ENCODE assay signal across 17 cellular contexts in the genomic region with DNA sequence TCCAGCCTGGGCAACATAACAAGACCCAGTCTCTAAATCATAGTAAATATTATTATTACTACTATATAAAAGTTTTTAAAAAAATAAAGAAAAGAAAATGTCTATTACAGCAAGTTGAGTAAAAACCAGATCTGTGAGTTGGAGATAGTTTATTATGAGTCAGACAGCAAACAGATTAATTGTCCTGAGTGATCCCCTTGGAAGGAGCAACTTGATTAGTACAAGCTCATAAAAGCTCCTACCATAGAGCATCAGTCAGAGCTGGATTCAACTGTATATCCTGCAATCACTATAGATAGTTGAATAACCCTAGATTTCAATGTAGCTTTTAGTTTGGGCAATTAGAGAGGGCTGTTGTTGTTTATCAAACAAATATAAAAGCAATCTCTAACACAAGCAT.
DNase-seq lines count a peak whose midpoint lies in the region; ATAC-seq and TF ChIP-seq lines count a peak whose summit lies in the region.
"Had no signal": no experiment of that assay in that cellular context is flagged by ENCODE, and none has a peak within 500 bp of the region (broad histone marks: within the 10 kb centered on the region; RNA-seq: fewer than 3 reads in every experiment).

No MANE protein-coding gene starts in this region.

- no peak overlapping the region for H3K4me3 Mint-ChIP-seq in GM23338
- H3K4me3 Mint-ChIP-seq in stimulated activated naive B cell treated with anti-CD40 and anti-IgM and Interleukin-4, amounts not matched to agents 10 μg/mL and 1 μg/mL and 100 μg/mL, for 72 hours, result no peak overlapping the region
- H3K4me3 Mint-ChIP-seq: B cell; CD8-positive, alpha-beta T cell; H9 had no signal

- H3K4me1 ChIP-seq in GM23338 (ENCODE audit: insufficient read depth), result peaks cover 13% of the 10 kb centered on the region
- H3K4me1 ChIP-seq: BLaER1 treated with 17β-estradiol and CSF1 and Interleukin-3, amounts not matched to agents 10 nM and 100 nM had no signal

- ATAC-seq in GM23338, result no peak
- ATAC-seq in stimulated activated naive B cell treated with anti-CD40 and anti-IgM and Interleukin-4, amounts not matched to agents 10 μg/mL and 1 μg/mL and 100 μg/mL, for 72 hours (replicated peaks), result no peak
- ATAC-seq: CD8-positive, alpha-beta T cell had no signal

- H3K9me2 ChIP-seq in GM23338 (ENCODE audit: insufficient read depth), result peaks cover 9% of the 10 kb centered on the region

- H3K27me3 ChIP-seq in GM23338 (ENCODE audit: insufficient read depth) (no peaks in the 10 kb centered on the region; the same call in 1 of the 2 replicates), MG63 (no peaks in the 10 kb centered on the region)
- H3K27me3 ChIP-seq: BLaER1 treated with 17β-estradiol and CSF1 and Interleukin-3, amounts not matched to agents 10 nM and 100 nM had no signal

- peak overlapping the region; percentile 8; the same call in 1 of the 2 replicates for H2AFZ ChIP-seq in GM23338

- no peak for TF ChIP-seq CTCF in GM23338 (conservative IDR thresholded peaks at IDR 0.05; ENCODE audit: low read depth in 2 of 2)

- H3K4me3 ChIP-seq in GM23338 (no peak overlapping the region), MG63 (no peak overlapping the region)
- H3K4me3 ChIP-seq: BLaER1 treated with 17β-estradiol and CSF1 and Interleukin-3, amounts not matched to agents 10 nM and 100 nM had no signal

- no peak overlapping the region for H3K27ac Mint-ChIP-seq in GM23338
- H3K27ac Mint-ChIP-seq in stimulated activated naive B cell treated with anti-CD40 and anti-IgM and Interleukin-4, amounts not matched to agents 10 μg/mL and 1 μg/mL and 100 μg/mL, for 72 hours, result no peak overlapping the region
- H3K27ac Mint-ChIP-seq: B cell; CD8-positive, alpha-beta T cell; H9 had no signal

- H3K9me3 Mint-ChIP-seq in GM23338, result 0 out of 3 replicates have a peak, but pooled peaks cover under 1% of the 10 kb centered on the region
- peaks cover 3 to 6% of the 10 kb centered on the region in 2 donors for H3K9me3 Mint-ChIP-seq in stimulated activated naive B cell treated with anti-CD40 and anti-IgM and Interleukin-4, amounts not matched to agents 10 μg/mL and 1 μg/mL and 100 μg/mL, for 72 hours

- H3K27me3 Mint-ChIP-seq in GM23338 (ENCODE audit: insufficient read depth, low read depth, poor library complexity), result peaks cover 7% of the 10 kb centered on the region
- H3K27me3 Mint-ChIP-seq in stimulated activated naive B cell treated with anti-CD40 and anti-IgM and Interleukin-4, amounts not matched to agents 10 μg/mL and 1 μg/mL and 100 μg/mL, for 72 hours, result no peaks in the 10 kb centered on the region

- H3K9me3 ChIP-seq in MG63, result peaks cover 2% of the 10 kb centered on the region; the same call in 1 of the 2 replicates

- no peak overlapping the region for H3K4me2 ChIP-seq in GM23338
- H3K4me2 ChIP-seq: BLaER1 treated with 17β-estradiol and CSF1 and Interleukin-3, amounts not matched to agents 10 nM and 100 nM had no signal

- no peaks in the 10 kb centered on the region for H3K36me3 ChIP-seq in GM23338 (ENCODE audit: insufficient read depth)
- no peaks in the 10 kb centered on the region for H3K36me3 ChIP-seq in MG63
- H3K36me3 ChIP-seq: BLaER1 treated with 17β-estradiol and CSF1 and Interleukin-3, amounts not matched to agents 10 nM and 100 nM had no signal

- DNase-seq in GM23338 (ENCODE audit: low spot score), result no peak
- no peak for DNase-seq in substantia nigra (lab: John Stamatoyannopoulos, UW)
- DNase-seq in stimulated activated CD4-positive, alpha-beta T cell treated with anti-CD3 and anti-CD28 coated beads, Interleukin-2, amount 100 ng/mL, for 48 hours, result no peak
- DNase-seq in MG63, result no peak
- no peak for DNase-seq in stimulated activated naive B cell treated with anti-CD40 and anti-IgM and Interleukin-4, amounts not matched to agents 10 μg/mL and 1 μg/mL and 100 μg/mL, for 72 hours
- DNase-seq in NCI-H2081 (lab: John Stamatoyannopoulos, UW), result no peak
- DNase-seq: Calu3; CD8-positive, alpha-beta T cell; DMS79 treated with DMSO at 0.1 percent for 48 hours; EL; GOT3; H9; IMR-90 had no signal

- 0 out of 2 replicates have a peak, but pooled peaks cover 8% of the 10 kb centered on the region for H3F3A ChIP-seq in GM23338 (replicated peaks; ENCODE audit: low read depth)

- no peaks in the 10 kb centered on the region for H3K79me2 ChIP-seq in GM23338 (replicated peaks; ENCODE audit: insufficient read depth)

- no peaks in the 10 kb centered on the region for H4K20me1 ChIP-seq in GM23338 (replicated peaks; ENCODE audit: insufficient read depth)
- H4K20me1 ChIP-seq: BLaER1 treated with 17β-estradiol and CSF1 and Interleukin-3, amounts not matched to agents 10 nM and 100 nM had no signal

- H3K4me1 Mint-ChIP-seq in GM23338, result peaks cover 18% of the 10 kb centered on the region
- no peaks in the 10 kb centered on the region for H3K4me1 Mint-ChIP-seq in stimulated activated naive B cell treated with anti-CD40 and anti-IgM and Interleukin-4, amounts not matched to agents 10 μg/mL and 1 μg/mL and 100 μg/mL, for 72 hours

- H3K27ac ChIP-seq in GM23338 (ENCODE audit: low read depth) (no peak overlapping the region), angular gyrus (ENCODE audit: low read depth, low read length) (peak overlapping the region; percentile 17), cingulate gyrus (ENCODE audit: low read depth, low read length) (peak overlapping the region; percentile 43), substantia nigra (ENCODE audit: low read depth, low read length, poor library complexity, severe bottlenecking) (peak overlapping the region; percentile 14)
- H3K27ac ChIP-seq: BLaER1 treated with 17β-estradiol and CSF1 and Interleukin-3, amounts not matched to agents 10 nM and 100 nM had no signal

- no peaks in the 10 kb centered on the region for H3K36me3 Mint-ChIP-seq in GM23338 (ENCODE audit: low read depth)
- peaks cover under 1 to 2% of the 10 kb centered on the region in 2 donors for H3K36me3 Mint-ChIP-seq in stimulated activated naive B cell treated with anti-CD40 and anti-IgM and Interleukin-4, amounts not matched to agents 10 μg/mL and 1 μg/mL and 100 μg/mL, for 72 hours

TF ChIP-seq in GM23338, 12 proteins besides CTCF, POLR2A, EP300 and RAD21 (continues in another document):
- TF ChIP-seq ZNF331 (CRISPR knock-in tag; IDR thresholded peaks at IDR 0.05; ENCODE audit: low read depth), result no peak
- no peak for TF ChIP-seq EZH2 (IDR thresholded peaks at IDR 0.05; ENCODE audit: low read depth, unreplicated experiment)
- TF ChIP-seq JUNB (IDR thresholded peaks at IDR 0.05; ENCODE audit: unreplicated experiment), result no peak
- TF ChIP-seq NANOG (IDR thresholded peaks at IDR 0.05; ENCODE audit: borderline replicate concordance), result no peak
- no peak for TF ChIP-seq ZNF114 (CRISPR knock-in tag; IDR thresholded peaks at IDR 0.05)
- TF ChIP-seq POLR2AphosphoS5 (IDR thresholded peaks at IDR 0.05; ENCODE audit: low read depth), result no peak
- TF ChIP-seq EZH2phosphoT487 (IDR thresholded peaks at IDR 0.05; ENCODE audit: unreplicated experiment), result no peak
- TF ChIP-seq ETS1 (IDR thresholded peaks at IDR 0.05), result no peak
- TF ChIP-seq REST (IDR thresholded peaks at IDR 0.05; ENCODE audit: unreplicated experiment), result no peak
- no peak for TF ChIP-seq STAT1 (IDR thresholded peaks at IDR 0.05; ENCODE audit: unreplicated experiment)
- no peak for TF ChIP-seq CREB1 (CRISPR knock-in tag; IDR thresholded peaks at IDR 0.05; ENCODE audit: low read depth)
